ENCODE assay signal across 20 cellular contexts in the genomic region with DNA sequence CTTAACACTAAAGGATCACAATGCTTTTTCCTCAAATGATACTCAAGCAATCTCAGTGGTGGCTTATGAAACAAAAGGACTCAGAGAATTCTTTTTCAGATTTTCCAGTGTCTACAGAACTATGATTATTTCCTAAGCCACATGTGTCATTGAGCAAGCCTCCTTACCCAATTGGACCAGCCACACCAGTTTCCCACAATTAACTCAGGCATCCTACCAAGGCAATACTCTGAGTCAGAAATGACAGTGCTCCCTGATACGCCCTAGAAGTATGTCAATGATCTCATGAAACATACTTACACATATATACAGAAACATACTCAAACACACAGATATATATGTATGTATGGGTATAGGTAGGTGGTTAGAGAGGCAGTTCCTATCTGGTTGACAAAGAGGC. TPM values are rescaled to one million over a fixed set of nuclear protein-coding genes. Genes with fewer than 3 reads are reported as not detected.
DNase-seq lines count a peak whose midpoint lies in the region; ATAC-seq and TF ChIP-seq lines count a peak whose summit lies in the region.
"Had no signal": no experiment of that assay in that cellular context is flagged by ENCODE, and none has a peak within 500 bp of the region (broad histone marks: within the 10 kb centered on the region; RNA-seq: fewer than 3 reads in every experiment).

No MANE protein-coding gene starts in this region.

- H3K4me1 ChIP-seq in RWPE2 (ENCODE audit: insufficient read depth, poor library complexity, severe bottlenecking) = peaks cover 3% of the 10 kb centered on the region
- peaks cover 0 to 5% of the 10 kb centered on the region in 2 donors for H3K4me1 ChIP-seq in uterus

- H3K36me3 ChIP-seq in RWPE2 (ENCODE audit: low read depth) (no peaks in the 10 kb centered on the region), uterus (no peaks in the 10 kb centered on the region)
- H3K36me3 ChIP-seq: brain microvascular endothelial cell, lower lobe of right lung, tibial nerve had no signal

- H3K27ac ChIP-seq in RWPE2 (ENCODE audit: poor library complexity, severe bottlenecking) = no peak overlapping the region
- H3K27ac ChIP-seq in uterus = no peak overlapping the region
- H3K27ac ChIP-seq: brain microvascular endothelial cell, C4-2B, HL-60, lower lobe of right lung, parathyroid adenoma, tibial nerve had no signal

- no peak overlapping the region for H3K4me3 ChIP-seq in RWPE2 (ENCODE audit: severe bottlenecking)
- H3K4me3 ChIP-seq in skeletal muscle cell (ENCODE audit: low read depth, low read length) = no peak overlapping the region
- H3K4me3 ChIP-seq in uterus = no peak overlapping the region
- H3K4me3 ChIP-seq: lower lobe of right lung, tibial nerve had no signal

- intact Hi-C loops in uterus (cut with DNase I; ENCODE audit: low total_unique reads) = no loop called here

- H3K9me3 ChIP-seq in RWPE2 (ENCODE audit: severe bottlenecking) (no peaks in the 10 kb centered on the region), uterus (no peaks in the 10 kb centered on the region)
- H3K9me3 ChIP-seq: lower lobe of right lung, tibial nerve had no signal

- DNase-seq in HCEC 1CT (peak; percentile 1), RWPE2 (ENCODE audit: low spot score) (no peak), fibroblast of gingiva (ENCODE audit: low read depth) (peak; percentile 87), skeletal muscle cell (ENCODE audit: low read depth) (peak; percentile 64), RPMI8226 (no peak), uterus (no peak)
- DNase-seq: activated CD4-positive, alpha-beta T cell treated with anti-CD3 and anti-CD28 coated beads for 36 hours; brain microvascular endothelial cell; DMS 273 treated with DMSO at 0.1 percent for 48 hours; lower lobe of right lung; naive B cell; NCI-H1694; T1000 had no signal

- H3K27me3 ChIP-seq in RWPE2 (ENCODE audit: insufficient read depth, poor library complexity, severe bottlenecking) (no peaks in the 10 kb centered on the region), uterus (no peaks in the 10 kb centered on the region)
- H3K27me3 ChIP-seq: brain microvascular endothelial cell, tibial nerve had no signal

- ATAC-seq in RWPE2 (ENCODE audit: low read depth) = peak; percentile 37; the same call in 2 of the 3 replicates
- ATAC-seq in GM18505 (IDR thresholded peaks at IDR 0.05; ENCODE audit: unreplicated experiment) = no peak
- ATAC-seq in SK-N-SH treated with all-trans-retinoic acid at 6 μM for 48 hours = no peak
- ATAC-seq: activated CD4-positive, alpha-beta T cell treated with anti-CD3 and anti-CD28 coated beads for 36 hours; lower lobe of right lung; stimulated activated effector memory CD8-positive, alpha-beta T cell treated with anti-CD3 and anti-CD28 coated beads, Interleukin-12 subunit alpha, Interleukin-12 subunit beta, amount 100 ng/mL, for 72 hours had no signal

- TF ChIP-seq CTCF in RWPE2 (IDR thresholded peaks at IDR 0.05; ENCODE audit: poor library complexity, severe bottlenecking) = no peak
- no peak for TF ChIP-seq CTCF in uterus (IDR thresholded peaks at IDR 0.05)

- TF ChIP-seq POLR2A in GM18505 (IDR thresholded peaks at IDR 0.05; ENCODE audit: borderline replicate concordance, extremely low read depth, insufficient read depth, insufficient read length) (no peak), uterus (IDR thresholded peaks at IDR 0.05) (no peak)

TF ChIP-seq in SK-N-SH treated with all-trans-retinoic acid at 6 μM for 48 hours, 23 proteins besides CTCF, POLR2A, EP300 and RAD21:
- TF ChIP-seq, protein P1, sequence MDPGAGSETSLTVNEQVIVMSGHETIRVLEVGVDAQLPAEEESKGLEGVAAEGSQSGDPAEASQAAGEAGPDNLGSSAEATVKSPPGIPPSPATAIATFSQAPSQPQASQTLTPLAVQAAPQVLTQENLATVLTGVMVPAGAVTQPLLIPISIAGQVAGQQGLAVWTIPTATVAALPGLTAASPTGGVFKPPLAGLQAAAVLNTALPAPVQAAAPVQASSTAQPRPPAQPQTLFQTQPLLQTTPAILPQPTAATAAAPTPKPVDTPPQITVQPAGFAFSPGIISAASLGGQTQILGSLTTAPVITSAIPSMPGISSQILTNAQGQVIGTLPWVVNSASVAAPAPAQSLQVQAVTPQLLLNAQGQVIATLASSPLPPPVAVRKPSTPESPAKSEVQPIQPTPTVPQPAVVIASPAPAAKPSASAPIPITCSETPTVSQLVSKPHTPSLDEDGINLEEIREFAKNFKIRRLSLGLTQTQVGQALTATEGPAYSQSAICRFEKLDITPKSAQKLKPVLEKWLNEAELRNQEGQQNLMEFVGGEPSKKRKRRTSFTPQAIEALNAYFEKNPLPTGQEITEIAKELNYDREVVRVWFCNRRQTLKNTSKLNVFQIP (CRISPR knock-in tag; IDR thresholded peaks at IDR 0.05; ENCODE audit: borderline replicate concordance, low read depth) = no peak
- TF ChIP-seq TOX (CRISPR knock-in tag; IDR thresholded peaks at IDR 0.05; ENCODE audit: borderline replicate concordance) = no peak
- TF ChIP-seq PPARA (CRISPR knock-in tag; IDR thresholded peaks at IDR 0.05; ENCODE audit: borderline replicate concordance) = no peak
- TF ChIP-seq ARNTL (CRISPR knock-in tag; IDR thresholded peaks at IDR 0.05; ENCODE audit: borderline replicate concordance, low read depth) = no peak
- TF ChIP-seq SNAI2 (CRISPR knock-in tag; IDR thresholded peaks at IDR 0.05) = no peak
- no peak for TF ChIP-seq CSDC2 (CRISPR knock-in tag; IDR thresholded peaks at IDR 0.05)
- no peak for TF ChIP-seq ISL1 (CRISPR knock-in tag; IDR thresholded peaks at IDR 0.05)
- TF ChIP-seq ESRRG (CRISPR knock-in tag; IDR thresholded peaks at IDR 0.05) = no peak
- no peak for TF ChIP-seq RARB (CRISPR knock-in tag; IDR thresholded peaks at IDR 0.05)
- TF ChIP-seq, protein P2, sequence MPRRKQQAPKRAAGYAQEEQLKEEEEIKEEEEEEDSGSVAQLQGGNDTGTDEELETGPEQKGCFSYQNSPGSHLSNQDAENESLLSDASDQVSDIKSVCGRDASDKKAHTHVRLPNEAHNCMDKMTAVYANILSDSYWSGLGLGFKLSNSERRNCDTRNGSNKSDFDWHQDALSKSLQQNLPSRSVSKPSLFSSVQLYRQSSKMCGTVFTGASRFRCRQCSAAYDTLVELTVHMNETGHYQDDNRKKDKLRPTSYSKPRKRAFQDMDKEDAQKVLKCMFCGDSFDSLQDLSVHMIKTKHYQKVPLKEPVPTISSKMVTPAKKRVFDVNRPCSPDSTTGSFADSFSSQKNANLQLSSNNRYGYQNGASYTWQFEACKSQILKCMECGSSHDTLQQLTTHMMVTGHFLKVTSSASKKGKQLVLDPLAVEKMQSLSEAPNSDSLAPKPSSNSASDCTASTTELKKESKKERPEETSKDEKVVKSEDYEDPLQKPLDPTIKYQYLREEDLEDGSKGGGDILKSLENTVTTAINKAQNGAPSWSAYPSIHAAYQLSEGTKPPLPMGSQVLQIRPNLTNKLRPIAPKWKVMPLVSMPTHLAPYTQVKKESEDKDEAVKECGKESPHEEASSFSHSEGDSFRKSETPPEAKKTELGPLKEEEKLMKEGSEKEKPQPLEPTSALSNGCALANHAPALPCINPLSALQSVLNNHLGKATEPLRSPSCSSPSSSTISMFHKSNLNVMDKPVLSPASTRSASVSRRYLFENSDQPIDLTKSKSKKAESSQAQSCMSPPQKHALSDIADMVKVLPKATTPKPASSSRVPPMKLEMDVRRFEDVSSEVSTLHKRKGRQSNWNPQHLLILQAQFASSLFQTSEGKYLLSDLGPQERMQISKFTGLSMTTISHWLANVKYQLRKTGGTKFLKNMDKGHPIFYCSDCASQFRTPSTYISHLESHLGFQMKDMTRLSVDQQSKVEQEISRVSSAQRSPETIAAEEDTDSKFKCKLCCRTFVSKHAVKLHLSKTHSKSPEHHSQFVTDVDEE (CRISPR knock-in tag; IDR thresholded peaks at IDR 0.05) = no peak
- no peak for TF ChIP-seq OSR1 (CRISPR knock-in tag; IDR thresholded peaks at IDR 0.05)
- no peak for TF ChIP-seq ZNF8 (CRISPR knock-in tag; IDR thresholded peaks at IDR 0.05)
- TF ChIP-seq ZFP3 (CRISPR knock-in tag; IDR thresholded peaks at IDR 0.05) = no peak
- no peak for TF ChIP-seq GLIS3 (CRISPR knock-in tag; IDR thresholded peaks at IDR 0.05)
- no peak for TF ChIP-seq BACH2 (CRISPR knock-in tag; IDR thresholded peaks at IDR 0.05; ENCODE audit: borderline replicate concordance)
- no peak for TF ChIP-seq ZFP30 (CRISPR knock-in tag; IDR thresholded peaks at IDR 0.05)
- TF ChIP-seq, protein P3, sequence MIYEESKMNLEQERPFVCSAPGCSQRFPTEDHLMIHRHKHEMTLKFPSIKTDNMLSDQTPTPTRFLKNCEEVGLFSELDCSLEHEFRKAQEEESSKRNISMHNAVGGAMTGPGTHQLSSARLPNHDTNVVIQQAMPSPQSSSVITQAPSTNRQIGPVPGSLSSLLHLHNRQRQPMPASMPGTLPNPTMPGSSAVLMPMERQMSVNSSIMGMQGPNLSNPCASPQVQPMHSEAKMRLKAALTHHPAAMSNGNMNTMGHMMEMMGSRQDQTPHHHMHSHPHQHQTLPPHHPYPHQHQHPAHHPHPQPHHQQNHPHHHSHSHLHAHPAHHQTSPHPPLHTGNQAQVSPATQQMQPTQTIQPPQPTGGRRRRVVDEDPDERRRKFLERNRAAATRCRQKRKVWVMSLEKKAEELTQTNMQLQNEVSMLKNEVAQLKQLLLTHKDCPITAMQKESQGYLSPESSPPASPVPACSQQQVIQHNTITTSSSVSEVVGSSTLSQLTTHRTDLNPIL (CRISPR knock-in tag; IDR thresholded peaks at IDR 0.05; ENCODE audit: low read depth) = no peak
- no peak for TF ChIP-seq ZC3H10 (CRISPR knock-in tag; IDR thresholded peaks at IDR 0.05)
TF ChIP-seq in SK-N-SH treated with all-trans-retinoic acid at 6 μM for 48 hours: peak in this region for 0.

RNA-seq across cellular contexts. Expression of a gene that starts 4.8 kb away (rescaled TPM):
- 10 to 100 TPM in 2 of 4 donors, 1 to 10 TPM in 2; 4.2 to 25.7 (median 11.8) TPM for total RNA-seq in uterus
- total RNA-seq: activated CD4-positive, alpha-beta T cell treated with anti-CD3 and anti-CD28 coated beads for 36 hours had no signal

Comparison
In these comparisons a context has a peak if more than half of its experiments do, and no peak if none do; other contexts are left out.
1. DNase-seq: peak in HCEC 1CT (single experiment), fibroblast of gingiva (single experiment) and skeletal muscle cell (single experiment); none in RWPE2 (single experiment), RPMI8226 (single experiment) and uterus (0 of 2).